In genomic region chr20:37901667-37902503, GRCh38 we compare ENCODE assay signal across 9 cellular contexts. TPM values are rescaled to one million over a fixed set of nuclear protein-coding genes. Genes with fewer than 3 reads are reported as not detected.
DNase-seq lines count a peak whose midpoint lies in the region; ATAC-seq and TF ChIP-seq lines count a peak whose summit lies in the region.
"Had no signal": no experiment of that assay in that cellular context is flagged by ENCODE, and none has a peak within 500 bp of the region (broad histone marks: within the 10 kb centered on the region; RNA-seq: fewer than 3 reads in every experiment).

No MANE protein-coding gene starts in this region.

- H3K27ac ChIP-seq in SK-N-SH (ENCODE audit: low read depth in 2 of 2, low read length in 1 of 2): no peak overlapping the region
- no peak overlapping the region for H3K27ac ChIP-seq in neural cell (ENCODE audit: low read length)
- H3K27ac ChIP-seq in ascending aorta: no peak overlapping the region
- H3K27ac ChIP-seq: body of pancreas had no signal

- 41% methylated on average over 31 of the region's 38 CpGs for WGBS in SK-N-SH (ENCODE audit: low lambda C conversion rate)

- H2AFZ ChIP-seq in SK-N-SH (ENCODE audit: low read depth) (peak overlapping the region; percentile 83; the same call in 1 of the 2 replicates), neural cell (ENCODE audit: low read depth, low read length) (no peak overlapping the region)

- H3K36me3 ChIP-seq in SK-N-SH (replicated peaks in 1 of 2; ENCODE audit: control insufficient read depth in 1 of 2, insufficient read depth in 2 of 2, low read length in 1 of 2) (no peaks in the 10 kb centered on the region), neural cell (ENCODE audit: insufficient read depth, low read length) (no peaks in the 10 kb centered on the region), ascending aorta (no peaks in the 10 kb centered on the region)

- intact Hi-C loops in ascending aorta (cut with DNase I): no loop called here

- H3K4me1 ChIP-seq in SK-N-SH (ENCODE audit: control insufficient read depth in 1 of 2, insufficient read depth in 2 of 2, low read depth in 1 of 2, low read length in 1 of 2) (peaks cover 12 to 25% of the 10 kb centered on the region in 2 experiments; a peak in 2 of 4 replicates), ascending aorta (peaks cover 0 to 5% of the 10 kb centered on the region in 2 donors)

- CTCF ChIA-PET in SK-N-SH (lab: Yijun Ruan, JAX): interaction anchor here (0.6 to 3.3 kb wide), 31 partner anchors 9 to 337 kb away, joined by 3 to 50 read pairs (median 5); partner anchors contain the start of genes RPRD1B and TTI1

- H3K79me2 ChIP-seq in SK-N-SH (ENCODE audit: insufficient read depth): no peaks in the 10 kb centered on the region
- no peaks in the 10 kb centered on the region for H3K79me2 ChIP-seq in neural cell (replicated peaks; ENCODE audit: insufficient read depth, low read length)

- no peaks in the 10 kb centered on the region for H3K9me3 ChIP-seq in SK-N-SH
- no peaks in the 10 kb centered on the region for H3K9me3 ChIP-seq in neural cell (ENCODE audit: low read length)
- no peaks in the 10 kb centered on the region for H3K9me3 ChIP-seq in ascending aorta
- H3K9me3 ChIP-seq: body of pancreas had no signal

- no peaks in the 10 kb centered on the region for H3F3A ChIP-seq in SK-N-SH (replicated peaks; ENCODE audit: insufficient read depth)
- H3F3A ChIP-seq in neural cell (ENCODE audit: insufficient read depth, low read length, poor library complexity, severe bottlenecking): no peaks in the 10 kb centered on the region

- H4K20me1 ChIP-seq in SK-N-SH (ENCODE audit: insufficient read depth) (no peaks in the 10 kb centered on the region), neural cell (ENCODE audit: insufficient read depth) (no peaks in the 10 kb centered on the region)

- POLR2A ChIA-PET in SK-N-SH (lab: Yijun Ruan, JAX): no interaction called here

- TF ChIP-seq CTCF in SK-N-SH (IDR thresholded peaks at IDR 0.05) (peak; percentile 63), fibroblast of the aortic adventitia (IDR thresholded peaks at IDR 0.05; ENCODE audit: insufficient read depth, low read length) (peak; percentile 58), neural cell (IDR thresholded peaks at IDR 0.05; ENCODE audit: poor library complexity, severe bottlenecking) (peak; percentile 32), ascending aorta (IDR thresholded peaks at IDR 0.05) (peak in 1 of 3 experiments; percentile 13)

- H3K27me3 ChIP-seq in SK-N-SH (ENCODE audit: insufficient read depth) (no peaks in the 10 kb centered on the region), neural cell (ENCODE audit: insufficient read depth, low read depth, low read length) (no peaks in the 10 kb centered on the region), ascending aorta (peaks cover 24% of the 10 kb centered on the region)

- H3K9ac ChIP-seq in SK-N-SH (no peak overlapping the region), neural cell (ENCODE audit: low read length) (no peak overlapping the region)

- TF ChIP-seq RAD21 in SK-N-SH (IDR thresholded peaks at IDR 0.05; ENCODE audit: low read length) (peak; percentile 83), neural cell (conservative IDR thresholded peaks at IDR 0.05) (no peak)

- H3K4me2 ChIP-seq in SK-N-SH: peak overlapping the region; percentile 74
- H3K4me2 ChIP-seq in neural cell (ENCODE audit: low read length): no peak overlapping the region

- DNase-seq in SIG-M5 treated with dmso at 0.1 percent for 504 hours (lab: John Stamatoyannopoulos, UW; ENCODE audit: unreplicated experiment) (peak; percentile 22), SIG-M5 (lab: John Stamatoyannopoulos, UW) (no peak), LHCN-M2 (ENCODE audit: low read depth) (peak; percentile 84), SK-N-SH (peak; percentile 86), fibroblast of the aortic adventitia (ENCODE audit: low read depth) (peak; percentile 74), ascending aorta (ENCODE audit: low spot score in 2 of 2) (no peak)

- TF ChIP-seq EP300 in SK-N-SH (IDR thresholded peaks at IDR 0.05; ENCODE audit: borderline replicate concordance in 1 of 2, low read depth in 1 of 2, low read length in 1 of 2) (no peak), neural cell (conservative IDR thresholded peaks at IDR 0.05; ENCODE audit: poor library complexity, severe bottlenecking) (no peak)

- ATAC-seq in HG03135 (IDR thresholded peaks at IDR 0.05; ENCODE audit: unreplicated experiment): no peak

- no peaks in the 10 kb centered on the region for H3K9me2 ChIP-seq in SK-N-SH
- H3K9me2 ChIP-seq in neural cell (ENCODE audit: insufficient read depth, low read length): no peaks in the 10 kb centered on the region

- peak overlapping the region; percentile 57 to 60 for H3K4me3 ChIP-seq in SK-N-SH (ENCODE audit: low read depth in 2 of 2, low read length in 1 of 2)
- H3K4me3 ChIP-seq in fibroblast of the aortic adventitia (ENCODE audit: low read depth, low read length): no peak overlapping the region
- peak overlapping the region; percentile 64 for H3K4me3 ChIP-seq in neural cell (ENCODE audit: low read length)
- no peak overlapping the region for H3K4me3 ChIP-seq in ascending aorta
- H3K4me3 ChIP-seq: body of pancreas had no signal

TF ChIP-seq in SK-N-SH, 30 proteins besides CTCF, POLR2A, EP300 and RAD21 (continues in another document):
- TF ChIP-seq ZBTB33 (IDR thresholded peaks at IDR 0.05; ENCODE audit: borderline replicate concordance, low read depth) (no peak), SMC3 (IDR thresholded peaks at IDR 0.05; ENCODE audit: low read depth, low read length) (peak; percentile 70), JUND (IDR thresholded peaks at IDR 0.05) (no peak), RFX5 (IDR thresholded peaks at IDR 0.05; ENCODE audit: low read length) (no peak), CHD2 (IDR thresholded peaks at IDR 0.05; ENCODE audit: low read length, partially characterized antibody) (peak; percentile 28), RCOR1 (IDR thresholded peaks at IDR 0.05; ENCODE audit: low read length) (peak; percentile 62; the same call in 1 of the 2 replicates)

TF ChIP-seq in neural cell, 6 proteins besides CTCF, POLR2A, EP300 and RAD21:
- TF ChIP-seq SMC3 (conservative IDR thresholded peaks at IDR 0.05; ENCODE audit: poor library complexity) (peak; percentile 29), MXI1 (conservative IDR thresholded peaks at IDR 0.05; ENCODE audit: poor library complexity, severe bottlenecking) (no peak)

RNA-seq across cellular contexts. Expression of gene VSTM2L, which starts 1.0 kb away (rescaled TPM):
- total RNA-seq in LHCN-M2 (2014; rRNA removed): 35.2 and 47.3 TPM in 2 replicates
- 24.5 TPM for polyA plus RNA-seq in LHCN-M2 (2012)
- 4.8 and 5.1 TPM in 2 replicates for polyA plus RNA-seq in SK-N-SH (2012; rRNA removed)
- 3.4 and 5.6 TPM in 2 replicates for polyA plus RNA-seq in SK-N-SH (2012; cell fraction: cytosol; rRNA removed)
- polyA plus RNA-seq in SK-N-SH (2012; cell fraction: nucleus; rRNA removed): 3.8 and 5.2 TPM in 2 replicates
- 0.57 and 1.4 TPM in 2 replicates for total RNA-seq in fibroblast of the aortic adventitia (ENCODE audit: low replicate concordance)
- polyA plus RNA-seq in neural cell: 21.5 and 22.1 TPM in 2 replicates
- polyA minus RNA-seq in neural cell: 11.7 and 13.4 TPM in 2 replicates
- 1.1 TPM for total RNA-seq in ascending aorta

Comparison
In these comparisons a context has a peak if more than half of its experiments do, and no peak if none do; other contexts are left out.
1. DNase-seq: peak in SIG-M5 treated with dmso at 0.1 percent for 504 hours (single experiment), LHCN-M2 (single experiment), SK-N-SH (single experiment) and fibroblast of the aortic adventitia (single experiment); none in SIG-M5 (single experiment) and ascending aorta (0 of 2).
2. H3K4me3 ChIP-seq: peak in SK-N-SH (2 of 2) and neural cell (single experiment); none in fibroblast of the aortic adventitia (single experiment) and ascending aorta (0 of 2).
3. RNA of gene VSTM2L, which starts 1.0 kb away (total RNA-seq): 35.2 to 47.3 TPM in LHCN-M2; 0.57 to 1.4 TPM in fibroblast of the aortic adventitia and 1.1 TPM in ascending aorta (single experiment); every median in the first group is over 10 times any median in the second.